In the genomic region with DNA sequence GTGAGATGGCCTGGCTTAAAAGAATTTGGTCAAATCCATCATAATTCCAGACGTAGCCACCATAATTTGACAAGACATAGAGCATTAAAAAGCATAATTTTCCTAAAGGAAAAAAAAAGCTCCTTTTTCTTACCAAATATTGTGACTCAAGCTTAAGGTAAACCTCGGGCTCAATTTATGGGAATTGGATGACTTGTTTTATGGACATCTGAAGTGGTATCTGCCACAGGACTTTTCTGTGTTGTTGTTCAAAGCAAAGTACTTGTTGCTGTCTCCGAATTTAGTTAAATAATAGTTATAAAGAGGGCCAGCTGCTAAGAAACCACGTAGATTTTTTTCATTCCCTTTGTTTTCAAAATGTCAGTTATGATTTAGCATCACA, we compare ENCODE assay signal across 8 cellular contexts. TPM values are rescaled to one million over a fixed set of nuclear protein-coding genes. Genes with fewer than 3 reads are reported as not detected.
DNase-seq lines count a peak whose midpoint lies in the region; ATAC-seq, FAIRE-seq and TF ChIP-seq lines count a peak whose summit lies in the region.

No MANE protein-coding gene starts in this region.

- FAIRE-seq in D721Med (lab: Jason Lieb, UNC): no peak

- H3K4me1 ChIP-seq in ES-I3 (ENCODE audit: insufficient read depth, low read length) (peaks cover 27% of the 10 kb centered on the region), PC-3 (ENCODE audit: insufficient read depth, low read length) (peaks cover 21% of the 10 kb centered on the region), esophagus muscularis mucosa (peaks cover 19 to 60% (median 55%) of the 10 kb centered on the region in 4 donors), prostate gland (replicated peaks) (no peaks in the 10 kb centered on the region)

- H3K9ac ChIP-seq in ES-I3 (ENCODE audit: low read depth, low read length): peak overlapping the region; percentile 76
- H3K9ac ChIP-seq in PC-3 (ENCODE audit: low read length): peak overlapping the region; percentile 83

- H3K36me3 ChIP-seq in ES-I3 (ENCODE audit: insufficient read depth, low read length) (no peaks in the 10 kb centered on the region), PC-3 (ENCODE audit: low read depth, low read length) (no peaks in the 10 kb centered on the region), esophagus muscularis mucosa (no peaks in the 10 kb centered on the region), prostate gland (no peaks in the 10 kb centered on the region)

- TF ChIP-seq POLR2A in esophagus muscularis mucosa (IDR thresholded peaks at IDR 0.05; ENCODE audit: low read depth): no peak
- no peak for TF ChIP-seq POLR2A in prostate gland (IDR thresholded peaks at IDR 0.05)

- no peaks in the 10 kb centered on the region for H3K9me2 ChIP-seq in PC-3 (replicated peaks; ENCODE audit: low read length)

- 6% methylated on average over 4 of the region's 4 CpGs for WGBS in esophagus muscularis mucosa
- WGBS in prostate gland: 12% methylated on average over 4 of the region's 4 CpGs

- H3K27ac ChIP-seq in PC-3 (ENCODE audit: low read length) (peak overlapping the region; percentile 35), esophagus muscularis mucosa (replicated peaks in 1 of 4) (peak overlapping the region; percentile 82 to 95 (median 92)), prostate gland (peak overlapping the region; percentile 85 to 88)

- H3K9me3 ChIP-seq in ES-I3 (ENCODE audit: control insufficient read depth, insufficient read depth, low read length): no peaks in the 10 kb centered on the region
- H3K9me3 ChIP-seq in PC-3 (ENCODE audit: low read length): no peaks in the 10 kb centered on the region
- no peaks in the 10 kb centered on the region for H3K9me3 ChIP-seq in esophagus muscularis mucosa
- H3K9me3 ChIP-seq in prostate gland: no peaks in the 10 kb centered on the region

- POLR2A ChIA-PET in PC-3 (lab: Charles Lee; ENCODE audit: unreplicated experiment): interaction anchor here (0.6 kb wide), 2 partner anchors 74 to 834 kb away, joined by 3 to 5 read pairs; no protein-coding TSS in a partner anchor

- CTCF ChIA-PET in PC-3 (lab: Charles Lee): interaction anchor here (1.0 kb wide), 1 partner anchor 360 kb away, joined by 7 read pairs; no protein-coding TSS in a partner anchor

- H3K4me3 ChIP-seq in PC-3 (ENCODE audit: low read length) (peak overlapping the region; percentile 76), esophagus muscularis mucosa (peak overlapping the region; percentile 77 to 99 (median 90)), prostate gland (peak overlapping the region; percentile 92 to 98)

- intact Hi-C loops in PC-3 (cut with micrococcal nuclease): no loop called here
- intact Hi-C loops in esophagus muscularis mucosa (cut with DNase I): no loop called here
- intact Hi-C loops in prostate gland (cut with DNase I): loop anchor here (2.0 to 5.0 kb wide), 2 partner anchors 80 to 214 kb away; a partner anchor contains a TSS

- peaks cover 56% of the 10 kb centered on the region for H3K79me2 ChIP-seq in PC-3 (ENCODE audit: low read length)

- no peaks in the 10 kb centered on the region for H3K27me3 ChIP-seq in PC-3 (ENCODE audit: low read length)
- H3K27me3 ChIP-seq in esophagus muscularis mucosa: no peaks in the 10 kb centered on the region
- H3K27me3 ChIP-seq in prostate gland (replicated peaks; ENCODE audit: insufficient read depth): no peaks in the 10 kb centered on the region

- TSS peak; percentile 42 for BruUV-seq in PC-3 (replicated peaks; lab: Mats Ljungman, UMichigan)

- peak; percentile 4 for ATAC-seq in PC-3

- H3K4me2 ChIP-seq in PC-3 (ENCODE audit: low read length): peak overlapping the region; percentile 87

- no peaks in the 10 kb centered on the region for H3F3A ChIP-seq in PC-3 (ENCODE audit: low read length, unreplicated experiment)

- TF ChIP-seq EP300 in esophagus muscularis mucosa (IDR thresholded peaks at IDR 0.05): no peak

- DNase-seq in PC-3: peak; percentile 60
- DNase-seq in esophagus muscularis mucosa (ENCODE audit: extremely low spot score): no peak
- DNase-seq in prostate gland (ENCODE audit: low spot score): no peak
- DNase-seq in T1000 (lab: John Stamatoyannopoulos, UW): no peak
- DNase-seq in activated gamma-delta T cell treated with Interleukin-2 at 50 U/mL for 16 hours: no peak
- DNase-seq in D721Med (ENCODE audit: insufficient read length, low spot score): no peak
- DNase-seq in NAMALWA (ENCODE audit: low spot score): no peak

- no peak for TF ChIP-seq CTCF in PC-3 (conservative IDR thresholded peaks at IDR 0.05; ENCODE audit: low read depth, low read length)
- TF ChIP-seq CTCF in esophagus muscularis mucosa (IDR thresholded peaks at IDR 0.05): no peak
- no peak for TF ChIP-seq CTCF in prostate gland (IDR thresholded peaks at IDR 0.05)
- no peak for TF ChIP-seq CTCF in D721Med (IDR thresholded peaks at IDR 0.05; ENCODE audit: insufficient read depth, missing control alignments)

- H4K20me1 ChIP-seq in PC-3 (ENCODE audit: low read length): peaks cover 31% of the 10 kb centered on the region

- peak overlapping the region; percentile 98 for H2AFZ ChIP-seq in PC-3 (ENCODE audit: low read length)

RNA-seq across cellular contexts. Expression of a gene that starts 1.1 kb away (rescaled TPM):
- total RNA-seq in PC-3 (2014; rRNA removed) (86.5 and 95.1 TPM in 2 replicates), esophagus muscularis mucosa (100 to 1,000 TPM in 2 of 4 donors, 10 to 100 TPM in 2; 72.7 to 130 (median 107) TPM), prostate gland (100 to 1,000 TPM in 1 of 2 donors, 10 to 100 TPM in 1; 52.5 to 135 TPM)

Comparison
In these comparisons a context has a peak if more than half of its experiments do, and no peak if none do; other contexts are left out.
1. H3K27ac ChIP-seq: peak in every context shown above with its lines; median percentile 92 in esophagus muscularis mucosa; 86 in prostate gland; 35 in PC-3.